29 cellular contexts compared by ENCODE assay signal in the genomic region with DNA sequence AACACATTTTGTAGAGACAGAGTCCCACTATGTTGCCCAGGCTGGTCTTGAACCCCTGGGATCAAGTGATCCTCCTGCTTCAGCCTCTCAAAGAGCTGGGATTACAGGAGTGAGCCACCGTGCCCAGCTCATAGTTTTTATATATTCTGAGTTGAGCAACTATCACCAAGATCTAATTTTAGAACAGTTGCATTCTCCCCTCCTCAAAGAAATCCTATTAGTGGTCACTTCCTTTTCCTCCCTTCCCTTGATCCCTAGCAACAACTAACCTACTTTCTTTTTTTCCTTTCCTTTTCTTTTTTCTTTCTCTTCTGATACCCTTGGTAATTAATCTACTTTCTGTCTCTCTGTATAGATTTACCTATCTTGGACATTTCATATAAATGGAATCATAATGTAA.
DNase-seq lines count a peak whose midpoint lies in the region; ATAC-seq and TF ChIP-seq lines count a peak whose summit lies in the region.
"Had no signal": no experiment of that assay in that cellular context is flagged by ENCODE, and none has a peak within 500 bp of the region (broad histone marks: within the 10 kb centered on the region; RNA-seq: fewer than 3 reads in every experiment).

No MANE protein-coding gene starts in this region.

- H3K9me3 ChIP-seq in HEK293 (ENCODE audit: control insufficient read depth, insufficient read depth, low read depth, low read length) (no peaks in the 10 kb centered on the region), mesenchymal stem cell (ENCODE audit: control insufficient read depth, low read length) (no peaks in the 10 kb centered on the region)
- H3K9me3 ChIP-seq: neutrophil, prostate gland, sigmoid colon had no signal

- POLR2A ChIA-PET in HEK293 (lab: Yijun Ruan, JAX), result no interaction called here

- peaks cover 0 to 9% of the 10 kb centered on the region in 2 experiments for H3K27me3 ChIP-seq in mesenchymal stem cell (ENCODE audit: control insufficient read depth in 1 of 2, insufficient read depth in 1 of 2, low read length in 2 of 2)
- H3K27me3 ChIP-seq: sigmoid colon had no signal

- H3K27ac Mint-ChIP-seq in chondrocyte (ENCODE audit: unreplicated experiment), result peak overlapping the region; percentile 62
- H3K27ac Mint-ChIP-seq in stimulated activated naive B cell treated with anti-CD40 and anti-IgM and Interleukin-4, amounts not matched to agents 10 μg/mL and 1 μg/mL and 100 μg/mL, for 72 hours, result no peak overlapping the region
- H3K27ac Mint-ChIP-seq: activated CD8-positive, alpha-beta T cell treated with anti-CD3 and anti-CD28 coated beads for 36 hours; activated naive CD8-positive, alpha-beta T cell treated with anti-CD3 and anti-CD28 coated beads for 36 hours; CD8-positive, alpha-beta T cell; memory B cell; T-cell; type B pancreatic cell had no signal

- H3K79me1 ChIP-seq in mesenchymal stem cell (replicated peaks; ENCODE audit: low read length, poor library complexity, severe bottlenecking), result no peaks in the 10 kb centered on the region

- H2BK5ac ChIP-seq in mesenchymal stem cell (ENCODE audit: low read depth, low read length, poor library complexity, severe bottlenecking), result no peak overlapping the region

- CTCF ChIA-PET in HEK293 (lab: Yijun Ruan, JAX), result interaction anchor here (0.7 kb wide), 1 partner anchor 267 kb away, joined by 3 read pairs; no protein-coding TSS in a partner anchor

- H3K9me3 Mint-ChIP-seq in chondrocyte (ENCODE audit: low read depth), result no peaks in the 10 kb centered on the region
- no peaks in the 10 kb centered on the region for H3K9me3 Mint-ChIP-seq in stimulated activated naive B cell treated with anti-CD40 and anti-IgM and Interleukin-4, amounts not matched to agents 10 μg/mL and 1 μg/mL and 100 μg/mL, for 72 hours
- H3K9me3 Mint-ChIP-seq: activated CD8-positive, alpha-beta T cell treated with anti-CD3 and anti-CD28 coated beads for 36 hours; activated naive CD8-positive, alpha-beta T cell treated with anti-CD3 and anti-CD28 coated beads for 36 hours; CD8-positive, alpha-beta T cell; memory B cell; T-cell; type B pancreatic cell had no signal

- H3K27ac ChIP-seq in HEK293 (ENCODE audit: extremely low read depth, low read depth, low read length), result no peak overlapping the region
- H3K27ac ChIP-seq in mesenchymal stem cell (ENCODE audit: low read length, poor library complexity, severe bottlenecking), result no peak overlapping the region
- H3K27ac ChIP-seq: neutrophil, PC-9, prostate gland, sigmoid colon had no signal

- peak overlapping the region in 1 of 2 experiments; percentile 6 for H2BK12ac ChIP-seq in mesenchymal stem cell (ENCODE audit: low read length in 2 of 2)

- H2AK5ac ChIP-seq in mesenchymal stem cell (ENCODE audit: low read length, severe bottlenecking), result no peak overlapping the region

- H4K8ac ChIP-seq in mesenchymal stem cell (ENCODE audit: low read length), result no peak overlapping the region

- H3K9ac ChIP-seq in mesenchymal stem cell (ENCODE audit: low read length), result no peak overlapping the region

- DNase-seq in MV-4-11 (lab: John Stamatoyannopoulos, UW) (peak; percentile 65), chondrocyte (ENCODE audit: low spot score) (no peak), mesenchymal stem cell (peak; percentile 74), OCI-M2 (lab: John Stamatoyannopoulos, UW; ENCODE audit: unreplicated experiment) (no peak)
- DNase-seq in stimulated activated naive B cell treated with anti-CD40 and anti-IgM and Interleukin-4, amounts not matched to agents 10 μg/mL and 1 μg/mL and 100 μg/mL, for 72 hours, result no peak
- DNase-seq: activated CD4-positive, CD25-positive, alpha-beta regulatory T cell treated with anti-CD3 and anti-CD28 coated beads, Interleukin-2, amount 50 U/mL, for 72 hours; activated CD8-positive, alpha-beta T cell treated with anti-CD3 and anti-CD28 coated beads for 36 hours; activated effector memory CD4-positive, alpha-beta T cell treated with Interleukin-2 at 50 U/mL for 16 hours; activated naive CD8-positive, alpha-beta T cell treated with anti-CD3 and anti-CD28 coated beads for 36 hours; activated T-cell treated with anti-CD3 and anti-CD28 coated beads for 4 hours; CD8-positive, alpha-beta T cell; DMS 273 treated with DMSO at 0.1 percent for 48 hours; effector CD8-positive, alpha-beta T cell; KG1; NCI-H1048; NCI-H187; NCI-H69; PC-9; SHP77 treated with DMSO at 0.1 percent for 48 hours; sigmoid colon; T-cell had no signal

- no peaks in the 10 kb centered on the region for H3K36me3 ChIP-seq in HEK293 (ENCODE audit: control insufficient read depth in 2 of 2, insufficient read depth in 1 of 2, low read length in 2 of 2)
- H3K36me3 ChIP-seq in mesenchymal stem cell (ENCODE audit: control insufficient read depth in 1 of 2, insufficient read depth in 2 of 2, low read depth in 1 of 2, low read length in 2 of 2), result no peaks in the 10 kb centered on the region
- H3K36me3 ChIP-seq: neutrophil, prostate gland, sigmoid colon had no signal

- no peak overlapping the region for H3K14ac ChIP-seq in mesenchymal stem cell (ENCODE audit: low read length in 2 of 2)

- TF ChIP-seq CTCF in HEK293 (tag by site-specific recombination; IDR thresholded peaks at IDR 0.05) (no peak), chondrocyte (IDR thresholded peaks at IDR 0.05) (no peak)

- H3K23ac ChIP-seq in mesenchymal stem cell (ENCODE audit: low read length in 2 of 2), result no peak overlapping the region

- peaks cover 9% of the 10 kb centered on the region for H3K4me1 Mint-ChIP-seq in chondrocyte (ENCODE audit: low read depth)
- H3K4me1 Mint-ChIP-seq in stimulated activated naive B cell treated with anti-CD40 and anti-IgM and Interleukin-4, amounts not matched to agents 10 μg/mL and 1 μg/mL and 100 μg/mL, for 72 hours, result no peaks in the 10 kb centered on the region
- H3K4me1 Mint-ChIP-seq: memory B cell, T-cell had no signal

- H3K4me3 ChIP-seq in HEK293 (ENCODE audit: low read depth, low read length) (no peak overlapping the region), mesenchymal stem cell (ENCODE audit: insufficient read depth in 1 of 2, low read depth in 1 of 2, low read length in 2 of 2) (no peak overlapping the region)
- H3K4me3 ChIP-seq: PC-9, prostate gland, sigmoid colon had no signal

- H3K36me3 Mint-ChIP-seq in chondrocyte (ENCODE audit: low read depth), result no peaks in the 10 kb centered on the region
- no peaks in the 10 kb centered on the region for H3K36me3 Mint-ChIP-seq in stimulated activated naive B cell treated with anti-CD40 and anti-IgM and Interleukin-4, amounts not matched to agents 10 μg/mL and 1 μg/mL and 100 μg/mL, for 72 hours
- H3K36me3 Mint-ChIP-seq: activated naive CD8-positive, alpha-beta T cell treated with anti-CD3 and anti-CD28 coated beads for 36 hours; CD8-positive, alpha-beta T cell; memory B cell; T-cell; type B pancreatic cell had no signal

- H2BK120ac ChIP-seq in mesenchymal stem cell (ENCODE audit: low read depth, low read length), result no peak overlapping the region

- no peak overlapping the region for H2BK15ac ChIP-seq in mesenchymal stem cell (ENCODE audit: low read depth, poor library complexity, severe bottlenecking)

- no peaks in the 10 kb centered on the region for H3K27me3 Mint-ChIP-seq in chondrocyte (ENCODE audit: low read depth)
- H3K27me3 Mint-ChIP-seq in stimulated activated naive B cell treated with anti-CD40 and anti-IgM and Interleukin-4, amounts not matched to agents 10 μg/mL and 1 μg/mL and 100 μg/mL, for 72 hours, result peaks cover 12 to 20% of the 10 kb centered on the region in 2 donors
- H3K27me3 Mint-ChIP-seq: activated CD8-positive, alpha-beta T cell treated with anti-CD3 and anti-CD28 coated beads for 36 hours; memory B cell had no signal

- peak overlapping the region in 1 of 2 experiments; percentile 2 for H3K18ac ChIP-seq in mesenchymal stem cell (ENCODE audit: low read depth in 1 of 2, low read length in 2 of 2)

- no peak overlapping the region for H4K91ac ChIP-seq in mesenchymal stem cell (ENCODE audit: low read length)

- 4% methylated on average over 1 of the region's 1 CpG for WGBS in mesenchymal stem cell

- no peak for ATAC-seq in GM21717 (IDR thresholded peaks at IDR 0.05; ENCODE audit: unreplicated experiment)
- ATAC-seq in HG02973 (IDR thresholded peaks at IDR 0.05; ENCODE audit: unreplicated experiment), result no peak
- no peak for ATAC-seq in stimulated activated naive B cell treated with anti-CD40 and anti-IgM and Interleukin-4, amounts not matched to agents 10 μg/mL and 1 μg/mL and 100 μg/mL, for 72 hours (replicated peaks)
- ATAC-seq: activated CD8-positive, alpha-beta T cell treated with anti-CD3 and anti-CD28 coated beads for 36 hours; CD8-positive, alpha-beta T cell; esophagus mucosa; T-cell had no signal

- no peak overlapping the region for H3K4me3 Mint-ChIP-seq in chondrocyte (ENCODE audit: unreplicated experiment)
- H3K4me3 Mint-ChIP-seq in stimulated activated naive B cell treated with anti-CD40 and anti-IgM and Interleukin-4, amounts not matched to agents 10 μg/mL and 1 μg/mL and 100 μg/mL, for 72 hours, result no peak overlapping the region
- H3K4me3 Mint-ChIP-seq: activated CD8-positive, alpha-beta T cell treated with anti-CD3 and anti-CD28 coated beads for 36 hours; activated naive CD8-positive, alpha-beta T cell treated with anti-CD3 and anti-CD28 coated beads for 36 hours; CD8-positive, alpha-beta T cell; memory B cell; T-cell; type B pancreatic cell had no signal

- no peak overlapping the region for H3K4ac ChIP-seq in mesenchymal stem cell (ENCODE audit: low read depth in 1 of 2, low read length in 2 of 2)

- H2AFZ ChIP-seq in mesenchymal stem cell (ENCODE audit: low read depth, low read length), result no peak overlapping the region
- H2AFZ ChIP-seq: PC-9 had no signal

- H3K4me1 ChIP-seq in HEK293 (ENCODE audit: control insufficient read depth, insufficient read depth, low read length) (no peaks in the 10 kb centered on the region), mesenchymal stem cell (ENCODE audit: control insufficient read depth, insufficient read depth, low read depth, low read length) (peaks cover 2% of the 10 kb centered on the region)
- H3K4me1 ChIP-seq: prostate gland, sigmoid colon had no signal

- H3K4me2 ChIP-seq in mesenchymal stem cell (ENCODE audit: low read length, poor library complexity, severe bottlenecking), result no peak overlapping the region
- H3K4me2 ChIP-seq: PC-9 had no signal

Comparison
In these comparisons a context has a peak if more than half of its experiments do, and no peak if none do; other contexts are left out.
1. DNase-seq: peak in MV-4-11 (single experiment) and mesenchymal stem cell (single experiment); none in chondrocyte (single experiment), OCI-M2 (single experiment) and stimulated activated naive B cell treated with anti-CD40 and anti-IgM and Interleukin-4, amounts not matched to agents 10 μg/mL and 1 μg/mL and 100 μg/mL, for 72 hours (single experiment).